In genomic region chr10:68074404-68074774, GRCh38 we compare ENCODE assay signal across 2 cellular contexts.
A peak's percentile ranks its signal among the peaks of the same experiment; 100 is the strongest.
TF ChIP-seq lines count a peak whose summit lies in the region.

No MANE protein-coding gene starts in this region.

TF ChIP-seq in IMR-90, 13 proteins besides CTCF, POLR2A, EP300 and RAD21:
- no peak for TF ChIP-seq NFE2L2 (IDR thresholded peaks at IDR 0.05; ENCODE audit: low read depth, low read length)
- TF ChIP-seq CEBPB (IDR thresholded peaks at IDR 0.05; ENCODE audit: low read depth, low read length), result no peak
- no peak for TF ChIP-seq ELK1 (IDR thresholded peaks at IDR 0.05; ENCODE audit: borderline replicate concordance, low read depth, low read length)
- TF ChIP-seq BHLHE40 (IDR thresholded peaks at IDR 0.05; ENCODE audit: low read depth, low read length), result no peak
- TF ChIP-seq USF2 (IDR thresholded peaks at IDR 0.05; ENCODE audit: low read depth, low read length), result no peak
- TF ChIP-seq RFX5 (IDR thresholded peaks at IDR 0.05; ENCODE audit: low read depth, low read length), result no peak
- no peak for TF ChIP-seq MAZ (IDR thresholded peaks at IDR 0.05; ENCODE audit: borderline replicate concordance, low read depth, low read length)
- no peak; the same call in 1 of the 2 replicates for TF ChIP-seq CHD1 (IDR thresholded peaks at IDR 0.05; ENCODE audit: low read depth, low read length)
- TF ChIP-seq MAFK (IDR thresholded peaks at IDR 0.05; ENCODE audit: low read depth, low read length), result no peak
- no peak for TF ChIP-seq FOS (IDR thresholded peaks at IDR 0.05; ENCODE audit: low read depth, low read length)
- TF ChIP-seq SMC3 (IDR thresholded peaks at IDR 0.05; ENCODE audit: low read depth, low read length), result no peak
- TF ChIP-seq MXI1 (IDR thresholded peaks at IDR 0.05; ENCODE audit: borderline replicate concordance, low read depth, low read length), result no peak
- TF ChIP-seq RCOR1 (IDR thresholded peaks at IDR 0.05; ENCODE audit: insufficient replicate concordance, low read length), result no peak

TF ChIP-seq in K562, 482 proteins besides CTCF, POLR2A, EP300 and RAD21:
- TF ChIP-seq JUN (IDR thresholded peaks at IDR 0.05; ENCODE audit: borderline replicate concordance, low read depth, low read length) (0 out of 2 replicates have a peak, but pooled peaks have one; percentile 21), JUN (CRISPR knock-in tag; IDR thresholded peaks at IDR 0.05; ENCODE audit: borderline replicate concordance) (no peak), DIDO1 (tag; IDR thresholded peaks at IDR 0.05; ENCODE audit: low read depth) (no peak), MEF2D (tag; conservative IDR thresholded peaks at IDR 0.05; ENCODE audit: low read depth) (no peak), ZFX (CRISPR knock-in tag; IDR thresholded peaks at IDR 0.05) (no peak), CC2D1A (IDR thresholded peaks at IDR 0.05) (no peak), LCOR (CRISPR knock-in tag; IDR thresholded peaks at IDR 0.05) (no peak), MYNN (IDR thresholded peaks at IDR 0.05) (0 out of 2 replicates have a peak, but pooled peaks have one; percentile 27), MYNN (CRISPR knock-in tag; IDR thresholded peaks at IDR 0.05) (no peak), ATF6 (CRISPR knock-in tag; IDR thresholded peaks at IDR 0.05) (peak; percentile 56; the same call in 1 of the 2 replicates), SIX5 (IDR thresholded peaks at IDR 0.05; ENCODE audit: borderline replicate concordance in 1 of 2, insufficient read depth in 1 of 2, low read depth in 1 of 2, low read length in 2 of 2) (no peak), U2AF1 (optimal IDR thresholded peaks at IDR 0.05; ENCODE audit: low read depth, low read length) (no peak), THRB (CRISPR knock-in tag; conservative IDR thresholded peaks at IDR 0.05) (no peak), ZBTB49 (CRISPR knock-in tag; IDR thresholded peaks at IDR 0.05; ENCODE audit: borderline replicate concordance) (no peak), PML (IDR thresholded peaks at IDR 0.05; ENCODE audit: low read length) (no peak), CBX1 (IDR thresholded peaks at IDR 0.05; ENCODE audit: low read depth) (no peak), ZNF780A (CRISPR knock-in tag; IDR thresholded peaks at IDR 0.05) (no peak), YBX1 (IDR thresholded peaks at IDR 0.05) (no peak), SAFB (IDR thresholded peaks at IDR 0.05; ENCODE audit: borderline replicate concordance, low read depth, low read length) (no peak), ZNF311 (CRISPR knock-in tag; IDR thresholded peaks at IDR 0.05) (no peak), FOXJ3 (CRISPR knock-in tag; IDR thresholded peaks at IDR 0.05) (no peak), ETV1 (tag; conservative IDR thresholded peaks at IDR 0.05; ENCODE audit: low read depth) (0 out of 2 replicates have a peak, but pooled peaks have one; percentile 2), UBTF (IDR thresholded peaks at IDR 0.05; ENCODE audit: borderline replicate concordance in 1 of 2, low read depth in 2 of 2, low read length in 2 of 2) (peak in 1 of 2 experiments; percentile 86; a peak in 1 of 4 replicates), ZNF444 (CRISPR knock-in tag; IDR thresholded peaks at IDR 0.05) (no peak), ZNF778 (CRISPR knock-in tag; IDR thresholded peaks at IDR 0.05) (no peak), CBX3 (IDR thresholded peaks at IDR 0.05; ENCODE audit: borderline replicate concordance in 1 of 2, low read length in 2 of 2) (no peak), SMARCB1 (IDR thresholded peaks at IDR 0.05; ENCODE audit: insufficient read length, low read depth) (no peak), HDAC2 (IDR thresholded peaks at IDR 0.05) (no peak)
